Comparison of ENCODE assay signal across 1 cellular context in genomic region chr6:114272582-114272981, GRCh38.
A peak's percentile ranks its signal among the peaks of the same experiment; 100 is the strongest.
TF ChIP-seq lines count a peak whose summit lies in the region.

No MANE protein-coding gene starts in this region.

TF ChIP-seq in HepG2, 621 proteins besides CTCF, POLR2A, EP300 and RAD21 (continued from another document):
- TF ChIP-seq, protein P1, sequence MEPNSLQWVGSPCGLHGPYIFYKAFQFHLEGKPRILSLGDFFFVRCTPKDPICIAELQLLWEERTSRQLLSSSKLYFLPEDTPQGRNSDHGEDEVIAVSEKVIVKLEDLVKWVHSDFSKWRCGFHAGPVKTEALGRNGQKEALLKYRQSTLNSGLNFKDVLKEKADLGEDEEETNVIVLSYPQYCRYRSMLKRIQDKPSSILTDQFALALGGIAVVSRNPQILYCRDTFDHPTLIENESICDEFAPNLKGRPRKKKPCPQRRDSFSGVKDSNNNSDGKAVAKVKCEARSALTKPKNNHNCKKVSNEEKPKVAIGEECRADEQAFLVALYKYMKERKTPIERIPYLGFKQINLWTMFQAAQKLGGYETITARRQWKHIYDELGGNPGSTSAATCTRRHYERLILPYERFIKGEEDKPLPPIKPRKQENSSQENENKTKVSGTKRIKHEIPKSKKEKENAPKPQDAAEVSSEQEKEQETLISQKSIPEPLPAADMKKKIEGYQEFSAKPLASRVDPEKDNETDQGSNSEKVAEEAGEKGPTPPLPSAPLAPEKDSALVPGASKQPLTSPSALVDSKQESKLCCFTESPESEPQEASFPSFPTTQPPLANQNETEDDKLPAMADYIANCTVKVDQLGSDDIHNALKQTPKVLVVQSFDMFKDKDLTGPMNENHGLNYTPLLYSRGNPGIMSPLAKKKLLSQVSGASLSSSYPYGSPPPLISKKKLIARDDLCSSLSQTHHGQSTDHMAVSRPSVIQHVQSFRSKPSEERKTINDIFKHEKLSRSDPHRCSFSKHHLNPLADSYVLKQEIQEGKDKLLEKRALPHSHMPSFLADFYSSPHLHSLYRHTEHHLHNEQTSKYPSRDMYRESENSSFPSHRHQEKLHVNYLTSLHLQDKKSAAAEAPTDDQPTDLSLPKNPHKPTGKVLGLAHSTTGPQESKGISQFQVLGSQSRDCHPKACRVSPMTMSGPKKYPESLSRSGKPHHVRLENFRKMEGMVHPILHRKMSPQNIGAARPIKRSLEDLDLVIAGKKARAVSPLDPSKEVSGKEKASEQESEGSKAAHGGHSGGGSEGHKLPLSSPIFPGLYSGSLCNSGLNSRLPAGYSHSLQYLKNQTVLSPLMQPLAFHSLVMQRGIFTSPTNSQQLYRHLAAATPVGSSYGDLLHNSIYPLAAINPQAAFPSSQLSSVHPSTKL (CRISPR knock-in tag; IDR thresholded peaks at IDR 0.05) = peak; percentile 94
- TF ChIP-seq CCDC6 (CRISPR knock-in tag; IDR thresholded peaks at IDR 0.05) (peak; percentile 40; the same call in 1 of the 2 replicates), HOXA5 (CRISPR knock-in tag; IDR thresholded peaks at IDR 0.05) (0 out of 2 replicates have a peak, but pooled peaks have one; percentile 12)
TF ChIP-seq in HepG2: peak in this region for 95.
